In the genomic region with DNA sequence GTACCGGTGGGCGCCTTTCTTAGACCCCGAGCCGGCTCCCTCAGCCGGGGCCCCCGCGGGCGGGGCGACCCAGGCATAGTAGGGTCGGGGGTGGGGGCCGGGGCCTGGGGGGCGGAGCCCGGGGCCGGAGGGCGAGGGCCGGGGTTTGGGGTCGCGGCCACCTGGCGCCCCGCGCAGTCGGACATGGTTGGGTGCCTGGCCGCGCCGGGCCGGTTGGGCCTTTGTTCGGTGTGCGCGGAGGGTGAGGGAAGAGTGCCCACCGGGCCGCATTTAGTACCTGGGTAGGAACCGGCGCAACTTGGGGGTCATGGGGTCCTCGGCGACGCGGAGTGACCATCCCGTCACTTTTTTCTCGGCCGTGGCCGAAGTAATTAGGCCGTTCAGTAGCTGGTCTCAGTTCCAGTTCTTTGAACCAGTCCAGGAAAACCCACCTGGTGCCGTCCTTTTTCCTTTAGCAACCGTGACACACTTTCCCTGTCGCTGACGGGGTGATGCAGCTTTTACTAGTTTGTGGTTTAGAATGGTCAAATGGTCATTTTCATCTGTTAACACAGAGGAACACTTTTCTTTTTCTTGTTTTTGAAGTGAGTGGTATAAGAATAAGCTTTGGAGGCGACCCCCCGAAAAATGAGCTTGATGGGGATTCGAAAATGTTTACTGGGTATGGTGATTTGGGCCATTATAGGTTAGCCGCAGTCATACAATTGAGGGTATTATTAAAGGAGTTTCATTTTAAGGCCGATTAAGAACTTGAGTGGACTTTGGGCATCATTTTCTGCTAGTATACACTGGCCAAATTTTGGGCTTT, we compare ENCODE assay signal across 8 cellular contexts. TPM values are rescaled to one million over a fixed set of nuclear protein-coding genes. Genes with fewer than 3 reads are reported as not detected.
DNase-seq lines count a peak whose midpoint lies in the region; ATAC-seq and TF ChIP-seq lines count a peak whose summit lies in the region.

No MANE protein-coding gene starts in this region.

- TF ChIP-seq CTCF in Calu3 (IDR thresholded peaks at IDR 0.05; ENCODE audit: unreplicated experiment) = no peak
- no peak for TF ChIP-seq CTCF in omental fat pad (IDR thresholded peaks at IDR 0.05)

- H3K4me3 Mint-ChIP-seq in Calu3 (ENCODE audit: low read depth, unreplicated experiment) = peak overlapping the region; percentile 81
- peak overlapping the region; percentile 97 for H3K4me3 Mint-ChIP-seq in T-helper 17 cell

- H3K27ac Mint-ChIP-seq in Calu3 (ENCODE audit: unreplicated experiment) (peak overlapping the region; percentile 100), T-helper 17 cell (peak overlapping the region; percentile 98)

- CTCF ChIA-PET in Calu3 (lab: Charles Lee) = no interaction called here

- H3K36me3 Mint-ChIP-seq in Calu3 (ENCODE audit: insufficient read depth, unreplicated experiment) = peaks cover 60% of the 10 kb centered on the region
- H3K36me3 Mint-ChIP-seq in T-helper 17 cell (ENCODE audit: low read depth) = peaks cover 5% of the 10 kb centered on the region

- BruUV-seq in Calu3 (replicated peaks; lab: Mats Ljungman, UMichigan) = no TSS peak

- intact Hi-C loops in Calu3 (cut with micrococcal nuclease; ENCODE audit: unreplicated experiment) = loop anchor here (2.0 kb wide), 1 partner anchor 131 kb away; no protein-coding TSS in a partner anchor

- DNase-seq in Calu3 (no peak), T-helper 17 cell (no peak), fibroblast of peridontal ligament (ENCODE audit: extremely low read depth) (peak; percentile 36), omental fat pad (ENCODE audit: low spot score) (no peak), NOMO-1 treated with dmso at 0.1 percent for 144 hours (lab: John Stamatoyannopoulos, UW; ENCODE audit: unreplicated experiment) (no peak), KG1 (lab: John Stamatoyannopoulos, UW) (no peak), GOT3 (lab: John Stamatoyannopoulos, UW) (no peak)

- no peaks in the 10 kb centered on the region for H3K9me3 ChIP-seq in T-helper 17 cell (ENCODE audit: control insufficient read depth, low read length, poor library complexity, severe bottlenecking)

- no peaks in the 10 kb centered on the region for H3K4me1 Mint-ChIP-seq in Calu3 (ENCODE audit: low read depth, unreplicated experiment)
- H3K4me1 Mint-ChIP-seq in T-helper 17 cell = peaks cover 17% of the 10 kb centered on the region

- no peaks in the 10 kb centered on the region for H3K9me3 Mint-ChIP-seq in Calu3 (ENCODE audit: low read depth, unreplicated experiment)

- H3K27me3 Mint-ChIP-seq in Calu3 (ENCODE audit: unreplicated experiment) = no peaks in the 10 kb centered on the region
- H3K27me3 Mint-ChIP-seq in T-helper 17 cell = no peaks in the 10 kb centered on the region

- ATAC-seq in HG02623 (IDR thresholded peaks at IDR 0.05; ENCODE audit: unreplicated experiment) (peak; percentile 0), T-helper 17 cell (no peak), omental fat pad (ENCODE audit: low FRiP score) (peak; percentile 13)

RNA-seq across cellular contexts. Expression of a gene that starts 0.6 kb away (rescaled TPM):
- total RNA-seq in Calu3 (2022) (99.5 and 116 TPM in 2 replicates), T-helper 17 cell (10 to 100 TPM; 11.9 to 18.1 TPM), omental fat pad (10 to 100 TPM in 3 of 4 donors, 1 to 10 TPM in 1; 9.8 to 34.1 (median 20.3) TPM)

RNA-seq across cellular contexts. Expression of a gene that starts 6.8 kb away (rescaled TPM):
- total RNA-seq in Calu3 (2022) (25.1 and 27.8 TPM in 2 replicates), T-helper 17 cell (100 to 1,000 TPM; 106 to 115 TPM), omental fat pad (10 to 100 TPM; 45.8 to 68.4 (median 54.2) TPM)
